In the genomic region with DNA sequence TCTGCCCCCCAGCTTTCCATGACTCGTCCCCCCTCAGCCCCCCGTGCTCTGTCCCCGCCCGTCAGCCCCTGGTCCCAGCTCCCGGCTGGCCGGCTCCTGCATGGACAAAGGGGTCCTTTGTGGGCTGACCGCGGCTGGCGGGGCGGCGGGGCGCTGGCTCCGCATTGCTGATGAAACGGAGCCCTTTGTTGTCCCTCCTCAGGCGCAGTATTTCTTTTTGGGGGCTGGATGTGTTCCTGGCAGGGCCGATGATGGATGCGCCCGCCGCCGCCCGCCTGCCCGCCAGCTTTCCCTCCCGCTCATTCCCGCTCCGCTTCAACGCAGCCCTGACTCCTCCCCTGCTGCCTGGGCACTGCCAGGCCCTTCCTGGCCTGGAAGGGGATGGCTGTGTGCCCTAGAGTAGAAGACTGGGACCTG, we compare ENCODE assay signal across 11 cellular contexts. TPM values are rescaled to one million over a fixed set of nuclear protein-coding genes. Genes with fewer than 3 reads are reported as not detected.
DNase-seq lines count a peak whose midpoint lies in the region; ATAC-seq and TF ChIP-seq lines count a peak whose summit lies in the region.
"Had no signal": no experiment of that assay in that cellular context is flagged by ENCODE, and none has a peak within 500 bp of the region (broad histone marks: within the 10 kb centered on the region; RNA-seq: fewer than 3 reads in every experiment).

No MANE protein-coding gene starts in this region.

- intact Hi-C loops in left lung (cut with DNase I) = no loop called here

- H3K36me3 ChIP-seq in left lung = peaks cover 0 to 16% of the 10 kb centered on the region in 2 donors

- no peak overlapping the region for H3K4me3 ChIP-seq in left lung

- no peaks in the 10 kb centered on the region for H3K36me3 Mint-ChIP-seq in activated naive CD4-positive, alpha-beta T cell treated with anti-CD3 and anti-CD28 coated beads, Interleukin-2, amount 50 U/mL, for 24 hours
- H3K36me3 Mint-ChIP-seq in neural crest cell (ENCODE audit: low read depth) (no peaks in the 10 kb centered on the region), type B pancreatic cell (peaks cover 9% of the 10 kb centered on the region)

- no peaks in the 10 kb centered on the region for H3K27me3 ChIP-seq in left lung

- H3K4me3 Mint-ChIP-seq in activated naive CD4-positive, alpha-beta T cell treated with anti-CD3 and anti-CD28 coated beads, Interleukin-2, amount 50 U/mL, for 24 hours = no peak overlapping the region
- H3K4me3 Mint-ChIP-seq in neural crest cell (peak overlapping the region; percentile 59), type B pancreatic cell (peak overlapping the region; percentile 71)

- H3K4me1 Mint-ChIP-seq in activated naive CD4-positive, alpha-beta T cell treated with anti-CD3 and anti-CD28 coated beads, Interleukin-2, amount 50 U/mL, for 24 hours = no peaks in the 10 kb centered on the region
- H3K4me1 Mint-ChIP-seq in neural crest cell = peaks cover 44% of the 10 kb centered on the region
- peaks cover 27% of the 10 kb centered on the region for H3K4me1 Mint-ChIP-seq in type B pancreatic cell (ENCODE audit: unreplicated experiment)

- H3K27ac Mint-ChIP-seq in activated naive CD4-positive, alpha-beta T cell treated with anti-CD3 and anti-CD28 coated beads, Interleukin-2, amount 50 U/mL, for 24 hours = peak overlapping the region; percentile 80
- H3K27ac Mint-ChIP-seq in neural crest cell (ENCODE audit: unreplicated experiment) (peak overlapping the region; percentile 98), type B pancreatic cell (peak overlapping the region; percentile 77)
- H3K27ac Mint-ChIP-seq: activated T-helper 2 cell treated with anti-CD3 and anti-CD28 coated beads, Interferon-gamma antibody, Interleukin-2, Interleukin-4, amounts not matched to agents 10 μg/mL and 5 μg/mL and 100 μg/mL, durations not matched to agents 14 hours and 24 hours and 36 hours had no signal

- peaks cover 1 to 4% of the 10 kb centered on the region in 2 donors for H3K4me1 ChIP-seq in left lung

- TF ChIP-seq CTCF in neural crest cell (conservative IDR thresholded peaks at IDR 0.05) (no peak), type B pancreatic cell (conservative IDR thresholded peaks at IDR 0.05) (no peak), left lung (IDR thresholded peaks at IDR 0.05) (no peak)

- H3K9me3 Mint-ChIP-seq in activated naive CD4-positive, alpha-beta T cell treated with anti-CD3 and anti-CD28 coated beads, Interleukin-2, amount 50 U/mL, for 24 hours = no peaks in the 10 kb centered on the region
- H3K9me3 Mint-ChIP-seq in neural crest cell = no peaks in the 10 kb centered on the region
- no peaks in the 10 kb centered on the region for H3K9me3 Mint-ChIP-seq in type B pancreatic cell
- H3K9me3 Mint-ChIP-seq: activated T-helper 2 cell treated with anti-CD3 and anti-CD28 coated beads, Interferon-gamma antibody, Interleukin-2, Interleukin-4, amounts not matched to agents 10 μg/mL and 5 μg/mL and 100 μg/mL, durations not matched to agents 14 hours and 24 hours and 36 hours had no signal

- H3K9me3 ChIP-seq in left lung = no peaks in the 10 kb centered on the region

- no peak for DNase-seq in activated naive CD4-positive, alpha-beta T cell treated with Interleukin-2 at 50 U/mL for 16 hours
- DNase-seq in epidermal melanocyte (ENCODE audit: insufficient read length, low spot score) (peak; percentile 91), neural crest cell (ENCODE audit: low read depth, low spot score) (peak; percentile 69), type B pancreatic cell (ENCODE audit: extremely low spot score, unreplicated experiment) (no peak), left lung (no peak)
- DNase-seq in effector CD4-positive, alpha-beta T cell = no peak
- DNase-seq: AML-193, T-helper 1 cell had no signal

- no peak overlapping the region for H3K27ac ChIP-seq in left lung

- no peaks in the 10 kb centered on the region for H3K27me3 Mint-ChIP-seq in activated naive CD4-positive, alpha-beta T cell treated with anti-CD3 and anti-CD28 coated beads, Interleukin-2, amount 50 U/mL, for 24 hours
- H3K27me3 Mint-ChIP-seq in neural crest cell (ENCODE audit: low read depth) = no peaks in the 10 kb centered on the region
- no peaks in the 10 kb centered on the region for H3K27me3 Mint-ChIP-seq in type B pancreatic cell

- ATAC-seq in HG02884 (IDR thresholded peaks at IDR 0.05; ENCODE audit: unreplicated experiment) (no peak), left lung (no peak)

RNA-seq across cellular contexts. Expression of a gene that starts 28.8 kb away (rescaled TPM):
- 29.2 and 30.4 TPM in 2 replicates for total RNA-seq in neural crest cell
- total RNA-seq in type B pancreatic cell (ENCODE audit: low replicate concordance) = 46.7 and 58.6 TPM in 2 replicates
- total RNA-seq in left lung = 10 to 100 TPM; 24.5 to 29.6 TPM

Comparison
In these comparisons a context has a peak if more than half of its experiments do, and no peak if none do; other contexts are left out.
1. DNase-seq: peak in epidermal melanocyte (single experiment) and neural crest cell (single experiment); none in activated naive CD4-positive, alpha-beta T cell treated with Interleukin-2 at 50 U/mL for 16 hours (single experiment), type B pancreatic cell (single experiment), effector CD4-positive, alpha-beta T cell (single experiment) and left lung (0 of 2).
2. Peak in every context shown above with its lines, with median percentiles within 50 percentile points of each other: H3K27ac Mint-ChIP-seq.